Comparison of ENCODE assay signal across 11 cellular contexts in the genomic region with DNA sequence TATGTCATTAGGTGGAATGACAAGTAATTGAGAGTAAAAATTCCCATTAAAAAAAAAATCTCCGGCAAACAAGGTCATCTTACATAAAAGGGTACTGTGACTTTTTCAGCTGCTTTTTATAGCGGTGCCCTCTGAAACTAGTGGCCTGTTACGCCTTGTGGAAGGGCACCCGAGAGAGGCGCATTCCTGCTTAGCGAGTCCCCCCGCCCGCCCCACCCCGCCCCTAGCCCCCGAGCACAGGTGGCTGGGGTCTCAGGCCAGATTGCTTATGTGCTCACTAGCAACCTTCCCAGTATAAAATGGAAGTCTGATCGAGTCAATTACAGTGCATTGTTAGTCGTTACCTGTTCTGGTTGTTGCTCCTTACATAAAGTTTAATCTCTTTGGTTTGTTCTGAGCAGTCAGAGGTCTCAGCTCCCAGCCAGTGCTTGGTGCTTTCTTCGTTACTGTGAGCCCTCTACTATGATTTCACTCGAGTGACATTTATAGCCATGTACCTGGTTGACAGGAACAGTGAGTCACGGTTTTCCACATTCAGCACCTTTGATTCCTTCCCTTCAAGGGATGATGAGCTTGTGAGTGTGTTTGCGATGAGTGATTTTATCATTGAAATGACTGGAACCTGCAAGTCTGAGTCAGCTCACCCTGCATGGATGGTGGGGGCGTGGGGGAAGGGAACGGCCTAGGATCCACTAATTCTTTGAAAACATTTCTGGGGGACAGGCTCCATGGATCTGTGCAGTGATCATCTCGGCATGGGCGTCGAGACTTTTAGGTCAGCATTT. TPM values are rescaled to one million over a fixed set of nuclear protein-coding genes. Genes with fewer than 3 reads are reported as not detected.
DNase-seq lines count a peak whose midpoint lies in the region; ATAC-seq and TF ChIP-seq lines count a peak whose summit lies in the region.
"Had no signal": no experiment of that assay in that cellular context is flagged by ENCODE, and none has a peak within 500 bp of the region (broad histone marks: within the 10 kb centered on the region; RNA-seq: fewer than 3 reads in every experiment).

No MANE protein-coding gene starts in this region.

- no peak overlapping the region for H3K4me3 ChIP-seq in Caco-2 (ENCODE audit: low read depth, low read length)

- peak overlapping the region; percentile 66 for H3K27ac Mint-ChIP-seq in Caco-2 (ENCODE audit: unreplicated experiment)
- H3K27ac Mint-ChIP-seq in T-cell, result no peak overlapping the region
- H3K27ac Mint-ChIP-seq in chondrocyte (ENCODE audit: unreplicated experiment), result no peak overlapping the region
- H3K27ac Mint-ChIP-seq: CD8-positive, alpha-beta T cell; endodermal cell; mesothelial cell of epicardium had no signal

- CTCF ChIA-PET in Caco-2 (lab: Charles Lee), result interaction anchor here (1.2 kb wide), 1 partner anchor 106 kb away, joined by 3 read pairs; no protein-coding TSS in a partner anchor
- CTCF ChIA-PET in T-cell (lab: Charles Lee), result interaction anchor here (0.5 to 0.6 kb wide), 2 partner anchors 9 to 33 kb away, joined by 3 to 6 read pairs; no protein-coding TSS in a partner anchor

- peak overlapping the region; percentile 33 for H3K4me3 Mint-ChIP-seq in Caco-2 (ENCODE audit: unreplicated experiment)
- H3K4me3 Mint-ChIP-seq in T-cell, result no peak overlapping the region
- H3K4me3 Mint-ChIP-seq in chondrocyte (ENCODE audit: unreplicated experiment), result no peak overlapping the region
- H3K4me3 Mint-ChIP-seq: CD8-positive, alpha-beta T cell; endodermal cell; mesothelial cell of epicardium had no signal

- no peaks in the 10 kb centered on the region for H3K36me3 ChIP-seq in Caco-2 (ENCODE audit: control insufficient read depth, insufficient read depth, low read length)

- TF ChIP-seq CTCF in Caco-2 (IDR thresholded peaks at IDR 0.05; ENCODE audit: insufficient read depth in 1 of 2, low read depth in 1 of 2, low read length in 1 of 2, severe bottlenecking in 1 of 2, unreplicated experiment in 1 of 2) (no peak), chondrocyte (IDR thresholded peaks at IDR 0.05) (no peak)

- H3K4me1 ChIP-seq in Caco-2, result peaks cover 42% of the 10 kb centered on the region

- H3K9me3 ChIP-seq in Caco-2, result no peaks in the 10 kb centered on the region

- H3K9me3 Mint-ChIP-seq in Caco-2 (ENCODE audit: unreplicated experiment) (no peaks in the 10 kb centered on the region), T-cell (no peaks in the 10 kb centered on the region), chondrocyte (ENCODE audit: low read depth) (no peaks in the 10 kb centered on the region)
- H3K9me3 Mint-ChIP-seq: CD8-positive, alpha-beta T cell; endodermal cell; mesothelial cell of epicardium had no signal

- no peaks in the 10 kb centered on the region for H3K27me3 Mint-ChIP-seq in Caco-2 (ENCODE audit: insufficient read depth, unreplicated experiment)
- H3K27me3 Mint-ChIP-seq in T-cell, result no peaks in the 10 kb centered on the region
- no peaks in the 10 kb centered on the region for H3K27me3 Mint-ChIP-seq in chondrocyte (ENCODE audit: low read depth)

- BruUV-seq in Caco-2 (replicated peaks; lab: Mats Ljungman, UMichigan), result no TSS peak

- no peaks in the 10 kb centered on the region for H3K27me3 ChIP-seq in Caco-2 (replicated peaks; ENCODE audit: control insufficient read depth, insufficient read depth, low read length)

- peak in 1 of 2 experiments; percentile 36 for DNase-seq in Caco-2
- peak; percentile 80 to 81 for DNase-seq in dermis microvascular lymphatic vessel endothelial cell (ENCODE audit: low read depth in 2 of 2)
- DNase-seq in putamen (ENCODE audit: low spot score), result peak; percentile 76
- no peak for DNase-seq in epidermal melanocyte (ENCODE audit: insufficient read length, low spot score)
- no peak for DNase-seq in NCI-H345 treated with DMSO at 0.1 percent for 48 hours (lab: John Stamatoyannopoulos, UW; ENCODE audit: unreplicated experiment)
- no peak for DNase-seq in T-cell
- DNase-seq in chondrocyte (ENCODE audit: low spot score), result no peak
- DNase-seq: CD8-positive, alpha-beta T cell; endodermal cell had no signal

- ATAC-seq in SK-N-SH treated with all-trans-retinoic acid at 6 μM for 48 hours, result peak; percentile 20; the same call in 2 of the 3 replicates
- ATAC-seq in T-cell (replicated peaks in 1 of 4), result no peak
- ATAC-seq: CD8-positive, alpha-beta T cell had no signal

- H3K4me1 Mint-ChIP-seq in Caco-2 (ENCODE audit: low read depth, unreplicated experiment), result peaks cover 74% of the 10 kb centered on the region
- peaks cover 0 to 8% (median 5%) of the 10 kb centered on the region in 3 donors for H3K4me1 Mint-ChIP-seq in T-cell
- H3K4me1 Mint-ChIP-seq in chondrocyte (ENCODE audit: low read depth), result no peaks in the 10 kb centered on the region

- POLR2A ChIA-PET in Caco-2 (lab: Charles Lee), result interaction anchor here (0.6 kb wide), 1 partner anchor 49 kb away, joined by 3 read pairs; no protein-coding TSS in a partner anchor
- POLR2A ChIA-PET in T-cell (lab: Charles Lee), result no interaction called here

- H3K36me3 Mint-ChIP-seq in Caco-2 (ENCODE audit: insufficient read depth, unreplicated experiment) (peaks cover 10% of the 10 kb centered on the region), T-cell (no peaks in the 10 kb centered on the region), chondrocyte (ENCODE audit: low read depth) (peaks cover 5% of the 10 kb centered on the region)
- H3K36me3 Mint-ChIP-seq: CD8-positive, alpha-beta T cell; mesothelial cell of epicardium had no signal

- intact Hi-C loops in Caco-2 (cut with micrococcal nuclease; ENCODE audit: unreplicated experiment), result no loop called here

TF ChIP-seq in SK-N-SH treated with all-trans-retinoic acid at 6 μM for 48 hours, 23 proteins besides CTCF, POLR2A, EP300 and RAD21 (continues in another document):
- no peak for TF ChIP-seq CSDC2 (CRISPR knock-in tag; IDR thresholded peaks at IDR 0.05)
- TF ChIP-seq TCF4 (CRISPR knock-in tag; IDR thresholded peaks at IDR 0.05; ENCODE audit: borderline replicate concordance), result no peak
- TF ChIP-seq, protein P1, sequence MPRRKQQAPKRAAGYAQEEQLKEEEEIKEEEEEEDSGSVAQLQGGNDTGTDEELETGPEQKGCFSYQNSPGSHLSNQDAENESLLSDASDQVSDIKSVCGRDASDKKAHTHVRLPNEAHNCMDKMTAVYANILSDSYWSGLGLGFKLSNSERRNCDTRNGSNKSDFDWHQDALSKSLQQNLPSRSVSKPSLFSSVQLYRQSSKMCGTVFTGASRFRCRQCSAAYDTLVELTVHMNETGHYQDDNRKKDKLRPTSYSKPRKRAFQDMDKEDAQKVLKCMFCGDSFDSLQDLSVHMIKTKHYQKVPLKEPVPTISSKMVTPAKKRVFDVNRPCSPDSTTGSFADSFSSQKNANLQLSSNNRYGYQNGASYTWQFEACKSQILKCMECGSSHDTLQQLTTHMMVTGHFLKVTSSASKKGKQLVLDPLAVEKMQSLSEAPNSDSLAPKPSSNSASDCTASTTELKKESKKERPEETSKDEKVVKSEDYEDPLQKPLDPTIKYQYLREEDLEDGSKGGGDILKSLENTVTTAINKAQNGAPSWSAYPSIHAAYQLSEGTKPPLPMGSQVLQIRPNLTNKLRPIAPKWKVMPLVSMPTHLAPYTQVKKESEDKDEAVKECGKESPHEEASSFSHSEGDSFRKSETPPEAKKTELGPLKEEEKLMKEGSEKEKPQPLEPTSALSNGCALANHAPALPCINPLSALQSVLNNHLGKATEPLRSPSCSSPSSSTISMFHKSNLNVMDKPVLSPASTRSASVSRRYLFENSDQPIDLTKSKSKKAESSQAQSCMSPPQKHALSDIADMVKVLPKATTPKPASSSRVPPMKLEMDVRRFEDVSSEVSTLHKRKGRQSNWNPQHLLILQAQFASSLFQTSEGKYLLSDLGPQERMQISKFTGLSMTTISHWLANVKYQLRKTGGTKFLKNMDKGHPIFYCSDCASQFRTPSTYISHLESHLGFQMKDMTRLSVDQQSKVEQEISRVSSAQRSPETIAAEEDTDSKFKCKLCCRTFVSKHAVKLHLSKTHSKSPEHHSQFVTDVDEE (CRISPR knock-in tag; IDR thresholded peaks at IDR 0.05), result no peak
- TF ChIP-seq GLIS3 (CRISPR knock-in tag; IDR thresholded peaks at IDR 0.05), result no peak
- TF ChIP-seq ZNF565 (CRISPR knock-in tag; conservative IDR thresholded peaks at IDR 0.05; ENCODE audit: low read depth), result no peak
- TF ChIP-seq PPARA (CRISPR knock-in tag; IDR thresholded peaks at IDR 0.05; ENCODE audit: borderline replicate concordance), result no peak
- TF ChIP-seq ZFP3 (CRISPR knock-in tag; IDR thresholded peaks at IDR 0.05), result no peak
- TF ChIP-seq ESRRG (CRISPR knock-in tag; IDR thresholded peaks at IDR 0.05), result no peak
- no peak for TF ChIP-seq BACH2 (CRISPR knock-in tag; IDR thresholded peaks at IDR 0.05; ENCODE audit: borderline replicate concordance)
- TF ChIP-seq, protein P2, sequence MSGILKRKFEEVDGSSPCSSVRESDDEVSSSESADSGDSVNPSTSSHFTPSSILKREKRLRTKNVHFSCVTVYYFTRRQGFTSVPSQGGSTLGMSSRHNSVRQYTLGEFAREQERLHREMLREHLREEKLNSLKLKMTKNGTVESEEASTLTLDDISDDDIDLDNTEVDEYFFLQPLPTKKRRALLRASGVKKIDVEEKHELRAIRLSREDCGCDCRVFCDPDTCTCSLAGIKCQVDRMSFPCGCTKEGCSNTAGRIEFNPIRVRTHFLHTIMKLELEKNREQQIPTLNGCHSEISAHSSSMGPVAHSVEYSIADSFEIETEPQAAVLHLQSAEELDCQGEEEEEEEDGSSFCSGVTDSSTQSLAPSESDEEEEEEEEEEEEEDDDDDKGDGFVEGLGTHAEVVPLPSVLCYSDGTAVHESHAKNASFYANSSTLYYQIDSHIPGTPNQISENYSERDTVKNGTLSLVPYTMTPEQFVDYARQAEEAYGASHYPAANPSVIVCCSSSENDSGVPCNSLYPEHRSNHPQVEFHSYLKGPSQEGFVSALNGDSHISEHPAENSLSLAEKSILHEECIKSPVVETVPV (CRISPR knock-in tag; IDR thresholded peaks at IDR 0.05), result no peak
- TF ChIP-seq ZFP30 (CRISPR knock-in tag; IDR thresholded peaks at IDR 0.05), result no peak
- no peak for TF ChIP-seq ZNF8 (CRISPR knock-in tag; IDR thresholded peaks at IDR 0.05)
- no peak for TF ChIP-seq ZNF70 (CRISPR knock-in tag; IDR thresholded peaks at IDR 0.05)

RNA-seq across cellular contexts. Expression of a gene that starts 47.6 kb away (rescaled TPM):
- total RNA-seq in Caco-2 (2022) (22.1 and 23.6 TPM in 2 replicates), dermis microvascular lymphatic vessel endothelial cell (19.5 and 37.2 TPM in 2 replicates), T-cell (1 to 10 TPM; 2.1 to 3.7 (median 2.6) TPM), chondrocyte (8.4 to 10.9 TPM (median 8.6 TPM) in 3 replicates)

Comparison
In these comparisons a context has a peak if more than half of its experiments do, and no peak if none do; other contexts are left out.
1. DNase-seq: peak in dermis microvascular lymphatic vessel endothelial cell (2 of 2) and putamen (single experiment); none in epidermal melanocyte (single experiment), NCI-H345 treated with DMSO at 0.1 percent for 48 hours (single experiment), T-cell (0 of 34) and chondrocyte (single experiment).